ENCODE assay signal across 10 cellular contexts in the genomic region with DNA sequence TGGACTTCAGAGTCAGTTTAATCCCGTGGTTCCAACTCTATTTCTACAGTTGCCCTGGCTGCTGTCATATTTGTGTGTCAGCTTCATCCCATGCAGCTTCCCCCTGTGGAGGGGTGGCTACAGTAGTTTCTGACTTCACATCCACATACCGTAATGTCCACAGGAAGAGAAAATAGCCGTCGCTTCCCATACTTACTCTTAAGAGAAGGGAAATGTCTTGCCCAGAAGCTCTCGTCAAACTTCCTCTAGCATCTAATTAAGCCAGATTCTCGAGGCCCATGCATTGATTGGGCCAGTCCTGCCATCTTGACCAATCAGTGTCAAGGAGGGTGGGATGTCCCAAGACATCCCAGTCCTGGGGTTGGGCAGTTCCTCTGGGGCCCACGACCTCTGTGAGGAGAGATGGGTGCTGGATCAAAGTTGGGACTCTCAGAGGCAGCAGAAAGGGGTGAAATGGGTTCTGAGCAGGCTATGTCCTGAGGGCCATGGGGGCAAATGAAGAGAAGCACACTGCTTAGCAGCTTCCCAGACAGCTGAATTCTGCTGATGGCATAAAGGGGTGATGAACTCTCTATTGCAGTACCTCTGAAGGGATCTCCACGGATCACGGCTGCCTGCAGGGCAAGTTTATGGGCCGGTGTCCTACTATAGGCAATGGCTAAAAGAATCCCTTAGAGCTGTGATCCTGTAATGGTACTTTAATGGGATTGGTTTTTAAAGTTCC.
DNase-seq lines count a peak whose midpoint lies in the region; ATAC-seq and TF ChIP-seq lines count a peak whose summit lies in the region.
"Had no signal": no experiment of that assay in that cellular context is flagged by ENCODE, and none has a peak within 500 bp of the region (broad histone marks: within the 10 kb centered on the region; RNA-seq: fewer than 3 reads in every experiment).

No MANE protein-coding gene starts in this region.

- no peak overlapping the region for H3K27ac ChIP-seq in naive thymus-derived CD4-positive, alpha-beta T cell (ENCODE audit: low read depth, low read length)
- no peak overlapping the region for H3K27ac ChIP-seq in tibial artery

- no peaks in the 10 kb centered on the region for H3K27me3 ChIP-seq in naive thymus-derived CD4-positive, alpha-beta T cell (ENCODE audit: control insufficient read depth in 2 of 2, insufficient read depth in 2 of 2, low read length in 2 of 2)
- H3K27me3 ChIP-seq in tibial artery, result no peaks in the 10 kb centered on the region

- peaks cover 0 to 3% (median 0%) of the 10 kb centered on the region in 5 donors for H3K27me3 Mint-ChIP-seq in naive thymus-derived CD4-positive, alpha-beta T cell
- no peaks in the 10 kb centered on the region for H3K27me3 Mint-ChIP-seq in Calu3 (ENCODE audit: unreplicated experiment)

- peaks cover 4 to 16% (median 12%) of the 10 kb centered on the region in 7 donors for H3K4me1 Mint-ChIP-seq in naive thymus-derived CD4-positive, alpha-beta T cell
- H3K4me1 Mint-ChIP-seq in Calu3 (ENCODE audit: low read depth, unreplicated experiment), result peaks cover 7% of the 10 kb centered on the region

- peaks cover 0 to 3% of the 10 kb centered on the region in 2 donors for H3K4me1 ChIP-seq in naive thymus-derived CD4-positive, alpha-beta T cell (ENCODE audit: control insufficient read depth in 2 of 2, insufficient read depth in 2 of 2, low read length in 2 of 2)
- peaks cover 0 to 3% (median 0%) of the 10 kb centered on the region in 4 donors for H3K4me1 ChIP-seq in tibial artery

- no peak for TF ChIP-seq CTCF in Calu3 (IDR thresholded peaks at IDR 0.05; ENCODE audit: unreplicated experiment)
- TF ChIP-seq CTCF in tibial artery (IDR thresholded peaks at IDR 0.05), result no peak

- H3K27ac Mint-ChIP-seq in naive thymus-derived CD4-positive, alpha-beta T cell, result peak overlapping the region in 2 of 9 donors; percentile 1 to 63
- H3K27ac Mint-ChIP-seq in Calu3 (ENCODE audit: unreplicated experiment), result no peak overlapping the region
- H3K27ac Mint-ChIP-seq: activated naive CD4-positive, alpha-beta T cell treated with anti-CD3 and anti-CD28 coated beads, Interleukin-2, amount 50 U/mL, for 72 hours had no signal

- POLR2A ChIA-PET in naive thymus-derived CD4-positive, alpha-beta T cell (lab: Charles Lee), result interaction anchor here (0.5 to 0.9 kb wide), 3 partner anchors 226 to 875 kb away, joined by 3 to 4 read pairs (median 3); partner anchors contain the start of gene FOXO1

- ATAC-seq in GM18870 (IDR thresholded peaks at IDR 0.05; ENCODE audit: unreplicated experiment) (peak; percentile 22), GM21529 (IDR thresholded peaks at IDR 0.05; ENCODE audit: unreplicated experiment) (peak; percentile 24), HG03378 (IDR thresholded peaks at IDR 0.05; ENCODE audit: unreplicated experiment) (peak; percentile 35)
- ATAC-seq in naive thymus-derived CD4-positive, alpha-beta T cell, result peak; percentile 26

- no peaks in the 10 kb centered on the region for H3K36me3 ChIP-seq in naive thymus-derived CD4-positive, alpha-beta T cell (ENCODE audit: control insufficient read depth in 2 of 3, insufficient read depth in 3 of 3, low read length in 3 of 3)
- H3K36me3 ChIP-seq in tibial artery, result no peaks in the 10 kb centered on the region

- H3K9me3 Mint-ChIP-seq in naive thymus-derived CD4-positive, alpha-beta T cell, result peaks cover 0 to 4% (median 0%) of the 10 kb centered on the region in 11 donors
- no peaks in the 10 kb centered on the region for H3K9me3 Mint-ChIP-seq in Calu3 (ENCODE audit: low read depth, unreplicated experiment)

- CTCF ChIA-PET in naive thymus-derived CD4-positive, alpha-beta T cell (lab: Charles Lee), result interaction anchor here (0.5 to 5.2 kb wide), 26 partner anchors 11 to 835 kb away, joined by 3 to 49 read pairs (median 4); no protein-coding TSS in a partner anchor
- CTCF ChIA-PET in Calu3 (lab: Charles Lee), result interaction anchor here (1.0 to 1.9 kb wide), 6 partner anchors 26 to 740 kb away, joined by 3 to 7 read pairs (median 4); no protein-coding TSS in a partner anchor

- no peaks in the 10 kb centered on the region for H3K9me3 ChIP-seq in naive thymus-derived CD4-positive, alpha-beta T cell (ENCODE audit: control insufficient read depth in 2 of 3, low read length in 3 of 3)
- no peaks in the 10 kb centered on the region for H3K9me3 ChIP-seq in tibial artery

- peak overlapping the region in 1 of 10 donors; percentile 2 for H3K4me3 Mint-ChIP-seq in naive thymus-derived CD4-positive, alpha-beta T cell
- no peak overlapping the region for H3K4me3 Mint-ChIP-seq in Calu3 (ENCODE audit: low read depth, unreplicated experiment)

- no TSS peak for BruUV-seq in Calu3 (replicated peaks; lab: Mats Ljungman, UMichigan)

- DNase-seq in naive thymus-derived CD4-positive, alpha-beta T cell, result no peak
- DNase-seq in anterior cingulate cortex (lab: John Stamatoyannopoulos, UW) (no peak), Calu3 (no peak), NCI-H2107 (lab: John Stamatoyannopoulos, UW) (no peak), tibial artery (no peak)
- DNase-seq: DMS 273 treated with DMSO at 0.1 percent for 48 hours had no signal

- intact Hi-C loops in naive thymus-derived CD4-positive, alpha-beta T cell (cut with micrococcal nuclease), result loop anchor here (1.0 to 5.0 kb wide), 12 partner anchors 14 to 835 kb away; partner anchors contain the start of gene FOXO1 (in 2 of the 2)
- intact Hi-C loops in Calu3 (cut with micrococcal nuclease; ENCODE audit: unreplicated experiment), result loop anchor here (2.0 to 10.0 kb wide), 4 partner anchors 160 to 834 kb away; no protein-coding TSS in a partner anchor
- intact Hi-C loops in tibial artery (cut with DNase I; ENCODE audit: low total_unique reads), result loop anchor here (10.0 kb wide), 1 partner anchor 742 kb away; no protein-coding TSS in a partner anchor

- H3K36me3 Mint-ChIP-seq in naive thymus-derived CD4-positive, alpha-beta T cell, result peaks cover 0 to 1% (median 0%) of the 10 kb centered on the region in 5 donors
- H3K36me3 Mint-ChIP-seq in Calu3 (ENCODE audit: insufficient read depth, unreplicated experiment), result no peaks in the 10 kb centered on the region
- H3K36me3 Mint-ChIP-seq: activated naive CD4-positive, alpha-beta T cell treated with anti-CD3 and anti-CD28 coated beads, Interleukin-2, amount 50 U/mL, for 72 hours had no signal

- H3K4me3 ChIP-seq in naive thymus-derived CD4-positive, alpha-beta T cell (ENCODE audit: low read length), result no peak overlapping the region
- no peak overlapping the region for H3K4me3 ChIP-seq in tibial artery
